Comparison of ENCODE assay signal across 29 cellular contexts in genomic region chrX:40437348-40437747, GRCh38.
DNase-seq lines count a peak whose midpoint lies in the region; ATAC-seq, FAIRE-seq and TF ChIP-seq lines count a peak whose summit lies in the region.
"Had no signal": no experiment of that assay in that cellular context is flagged by ENCODE, and none has a peak within 500 bp of the region (broad histone marks: within the 10 kb centered on the region; RNA-seq: fewer than 3 reads in every experiment).

No MANE protein-coding gene starts in this region.

- TF ChIP-seq EP300 in K562 (IDR thresholded peaks at IDR 0.05; ENCODE audit: low read length): no peak

- no peak overlapping the region for H3K4me3 ChIP-seq in K562
- H3K4me3 ChIP-seq: A549; BLaER1; BLaER1 treated with 17β-estradiol and CSF1 and Interleukin-3, amounts not matched to agents 10 nM and 100 nM had no signal

- no peak for TF ChIP-seq RAD21 in K562 (CRISPR knock-in tag; conservative IDR thresholded peaks at IDR 0.05 in 1 of 2, IDR thresholded peaks at IDR 0.05 in 1 of 2)

- H3K9me1 ChIP-seq in K562 (ENCODE audit: control insufficient read depth, insufficient read depth, low read length): peaks cover 3% of the 10 kb centered on the region

- no peaks in the 10 kb centered on the region for H3K27me3 ChIP-seq in K562 (ENCODE audit: control insufficient read depth in 2 of 2, insufficient read depth in 2 of 2, low read length in 2 of 2)
- H3K27me3 ChIP-seq: BE2C, BLaER1 had no signal

- intact Hi-C loops in K562 (cut with micrococcal nuclease): no loop called here

- no peak overlapping the region for H3K4me2 ChIP-seq in K562 (ENCODE audit: insufficient read depth, low read length)
- H3K4me2 ChIP-seq: A549; BLaER1; BLaER1 treated with 17β-estradiol and CSF1 and Interleukin-3, amounts not matched to agents 10 nM and 100 nM had no signal

- WGBS in K562 (ENCODE audit: insufficient coverage, low coverage, missing lambda C conversion rate): 18% methylated on average over 2 of the region's 4 CpGs

- FAIRE-seq in K562 (lab: Jason Lieb, UNC): no peak
- FAIRE-seq: A204.1, D721Med had no signal

- CTCF ChIA-PET in K562 (lab: Yijun Ruan, JAX; ENCODE audit: low intra/inter-chr PET ratio): no interaction called here

- ATAC-seq in K562: no peak
- ATAC-seq: A549; CD8-positive, alpha-beta T cell had no signal

- no peak for DNase-seq in K562 (ENCODE audit: extremely low read depth in 1 of 4, low spot score in 3 of 4)
- DNase-seq in NCI-H2081 (lab: John Stamatoyannopoulos, UW): no peak
- DNase-seq: 8988T; ACHN; AML-193; BE2C; C1 segment of cervical spinal cord; Caco-2; Calu3; CD4-positive, alpha-beta memory T cell; CD4-positive, alpha-beta T cell; CD4-positive, CD25-positive, alpha-beta regulatory T cell; CD8-positive, alpha-beta memory T cell; CD8-positive, alpha-beta T cell; COR-L47; DMS 273 treated with DMSO at 0.1 percent for 48 hours; DMS153; DMS53; DMS79; DMS79 treated with DMSO at 0.1 percent for 48 hours; DND-41; EL had no signal

- no TSS peak for BruUV-seq in K562 (replicated peaks; lab: Mats Ljungman, UMichigan)

- TF ChIP-seq CTCF in K562 (IDR thresholded peaks at IDR 0.05 in 2 of 3, conservative IDR thresholded peaks at IDR 0.05 in 1 of 3; ENCODE audit: insufficient read depth in 2 of 3, low read depth in 1 of 3, low read length in 3 of 3): no peak

- H3K36me3 ChIP-seq in K562 (ENCODE audit: control insufficient read depth, insufficient read depth, low read length): no peaks in the 10 kb centered on the region
- H3K36me3 ChIP-seq: BE2C; BLaER1; BLaER1 treated with 17β-estradiol and CSF1 and Interleukin-3, amounts not matched to agents 10 nM and 100 nM had no signal

- in situ Hi-C loops in K562 (cut with MboI): no loop called here

- no peaks in the 10 kb centered on the region for H4K20me1 ChIP-seq in K562 (replicated peaks; ENCODE audit: control insufficient read depth, insufficient read depth, low read length)
- H4K20me1 ChIP-seq: BLaER1; BLaER1 treated with 17β-estradiol and CSF1 and Interleukin-3, amounts not matched to agents 10 nM and 100 nM had no signal

- POLR2A ChIA-PET in K562 (lab: Yijun Ruan, JAX): no interaction called here

- H2AFZ ChIP-seq in K562 (ENCODE audit: low read depth, low read length): no peak overlapping the region

- H3K9ac ChIP-seq in K562 (ENCODE audit: insufficient read depth in 1 of 2, low read depth in 2 of 2, low read length in 2 of 2): no peak overlapping the region
- H3K9ac ChIP-seq: BLaER1; BLaER1 treated with 17β-estradiol and CSF1 and Interleukin-3, amounts not matched to agents 10 nM and 100 nM had no signal

- peaks cover 13 to 14% of the 10 kb centered on the region in 2 experiments; a peak in 3 of 5 replicates for H3K4me1 ChIP-seq in K562 (replicated peaks in 1 of 2; ENCODE audit: control insufficient read depth in 2 of 2, insufficient read depth in 2 of 2, low read length in 2 of 2)
- H3K4me1 ChIP-seq: A549, BLaER1, Caco-2 had no signal

- no peaks in the 10 kb centered on the region for H3K79me2 ChIP-seq in K562 (ENCODE audit: control insufficient read depth, insufficient read depth, low read length)

- H3K27ac ChIP-seq in K562 (ENCODE audit: extremely low read depth, low read depth, low read length): no peak overlapping the region
- H3K27ac ChIP-seq: 22Rv1; A549; BLaER1; BLaER1 treated with 17β-estradiol and CSF1 and Interleukin-3, amounts not matched to agents 10 nM and 100 nM; C4-2B had no signal

- TF ChIP-seq POLR2A in K562 (conservative IDR thresholded peaks at IDR 0.05): no peak

- no peaks in the 10 kb centered on the region for H3K9me3 ChIP-seq in K562 (replicated peaks; ENCODE audit: control insufficient read depth, insufficient read depth, low read depth, low read length)
- H3K9me3 ChIP-seq: A549, BE2C, Caco-2 had no signal

TF ChIP-seq in K562, 482 proteins besides CTCF, POLR2A, EP300 and RAD21:
- peak in 1 of 2 experiments; percentile 80; a peak in 2 of 4 replicates for TF ChIP-seq RCOR1 (IDR thresholded peaks at IDR 0.05; ENCODE audit: borderline replicate concordance in 1 of 2, low read depth in 2 of 2, low read length in 2 of 2)
- TF ChIP-seq HDAC2 (IDR thresholded peaks at IDR 0.05): 0 out of 2 replicates have a peak, but pooled peaks have one; percentile 20
- TF ChIP-seq MEIS2 (IDR thresholded peaks at IDR 0.05; ENCODE audit: partially characterized antibody): no peak
- TF ChIP-seq ARID4B (CRISPR knock-in tag; IDR thresholded peaks at IDR 0.05): no peak
- no peak for TF ChIP-seq CEBPB (tag; IDR thresholded peaks at IDR 0.05)
- peak in 1 of 2 experiments; percentile 44; a peak in 1 of 4 replicates for TF ChIP-seq HDAC1 (IDR thresholded peaks at IDR 0.05)
- peak; percentile 85 for TF ChIP-seq KDM1A (IDR thresholded peaks at IDR 0.05)
- peak; percentile 48 for TF ChIP-seq CBFA2T3 (IDR thresholded peaks at IDR 0.05)
- TF ChIP-seq NCOA4 (IDR thresholded peaks at IDR 0.05; ENCODE audit: partially characterized antibody): no peak
- no peak for TF ChIP-seq PHF20 (IDR thresholded peaks at IDR 0.05; ENCODE audit: partially characterized antibody)
- no peak for TF ChIP-seq TARDBP (IDR thresholded peaks at IDR 0.05)
